Comparison of ENCODE assay signal across 31 cellular contexts in genomic region chr13:19604306-19604705, GRCh38. TPM values are rescaled to one million over a fixed set of nuclear protein-coding genes. Genes with fewer than 3 reads are reported as not detected.
DNase-seq lines count a peak whose midpoint lies in the region; ATAC-seq and TF ChIP-seq lines count a peak whose summit lies in the region.
"Had no signal": no experiment of that assay in that cellular context is flagged by ENCODE, and none has a peak within 500 bp of the region (broad histone marks: within the 10 kb centered on the region; RNA-seq: fewer than 3 reads in every experiment).

No MANE protein-coding gene starts in this region.

- peak overlapping the region; percentile 67 for H3K27ac ChIP-seq in RWPE2 (ENCODE audit: poor library complexity, severe bottlenecking)
- H3K27ac ChIP-seq: 22Rv1 had no signal

- TF ChIP-seq CTCF in RWPE2 (IDR thresholded peaks at IDR 0.05; ENCODE audit: poor library complexity, severe bottlenecking), result no peak
- no peak for TF ChIP-seq CTCF in neural crest cell (conservative IDR thresholded peaks at IDR 0.05)

- peaks cover 29% of the 10 kb centered on the region for H3K36me3 Mint-ChIP-seq in neural crest cell (ENCODE audit: low read depth)

- no peaks in the 10 kb centered on the region for H3K27me3 ChIP-seq in RWPE2 (ENCODE audit: insufficient read depth, poor library complexity, severe bottlenecking)
- H3K27me3 ChIP-seq: BE2C, MG63 had no signal

- H3K36me3 ChIP-seq in RWPE2 (ENCODE audit: low read depth), result 0 out of 2 replicates have a peak, but pooled peaks cover 8% of the 10 kb centered on the region
- H3K36me3 ChIP-seq: BE2C had no signal

- no peak overlapping the region for H3K27ac Mint-ChIP-seq in neural crest cell (ENCODE audit: unreplicated experiment)
- H3K27ac Mint-ChIP-seq: CD14-positive monocyte; CD8-positive, alpha-beta memory T cell; GM23338; H9; T-cell had no signal

- peaks cover 15% of the 10 kb centered on the region for H3K9me3 Mint-ChIP-seq in neural crest cell

- peaks cover 11% of the 10 kb centered on the region for H3K4me1 ChIP-seq in RWPE2 (ENCODE audit: insufficient read depth, poor library complexity, severe bottlenecking)
- H3K4me1 ChIP-seq: BE2C had no signal

- ATAC-seq in RWPE2 (ENCODE audit: low read depth) (no peak), GM21381 (IDR thresholded peaks at IDR 0.05; ENCODE audit: unreplicated experiment) (no peak), HG02970 (IDR thresholded peaks at IDR 0.05; ENCODE audit: low FRiP score, unreplicated experiment) (no peak)
- ATAC-seq: GM23338, T-cell had no signal

- no peak overlapping the region for H3K4me3 ChIP-seq in RWPE2 (ENCODE audit: severe bottlenecking)
- H3K4me3 ChIP-seq: GM23338, MG63 had no signal

- no peaks in the 10 kb centered on the region for H3K9me3 ChIP-seq in RWPE2 (ENCODE audit: severe bottlenecking)
- H3K9me3 ChIP-seq: BE2C, MG63 had no signal

- DNase-seq in DMS53 (lab: John Stamatoyannopoulos, UW) (peak; percentile 14), DMS53 treated with DMSO at 0.1 percent for 48 hours (lab: John Stamatoyannopoulos, UW; ENCODE audit: unreplicated experiment) (no peak), HuH-7 (ENCODE audit: low spot score) (peak; percentile 36), RWPE2 (ENCODE audit: low spot score) (no peak), neural crest cell (ENCODE audit: low read depth, low spot score) (no peak), DMS114 treated with DMSO at 0.1 percent for 48 hours (lab: John Stamatoyannopoulos, UW; ENCODE audit: unreplicated experiment) (no peak)
- DNase-seq: ACHN; BE2C; Calu3; CD8-positive, alpha-beta memory T cell; DMS153; H9; KBM-7; MG63; NCI-H2029; NCI-H446 treated with DMSO at 0.1 percent for 48 hours; NCI-H526; NCI-H82; NK-92 treated with Interleukin-12 subunit alpha and Interleukin-12 subunit beta, amount 100 ng/mL, for 24 hours; RPMI8226; SHP77; T-cell had no signal

- H3K27me3 Mint-ChIP-seq in neural crest cell (ENCODE audit: low read depth), result peaks cover 32% of the 10 kb centered on the region

- peak overlapping the region; percentile 25 for H3K4me3 Mint-ChIP-seq in neural crest cell
- H3K4me3 Mint-ChIP-seq: CD14-positive monocyte, GM23338, H9 had no signal

- H3K4me1 Mint-ChIP-seq in neural crest cell, result peaks cover 7% of the 10 kb centered on the region
- H3K4me1 Mint-ChIP-seq: GM23338 had no signal

RNA-seq across cellular contexts. Expression of gene MPHOSPH8, which starts 29.2 kb away (rescaled TPM):
- 22.7 and 26.5 TPM in 2 replicates for total RNA-seq in neural crest cell

RNA-seq across cellular contexts. Expression of gene TPTE2, which starts 43.0 kb away (rescaled TPM):
- total RNA-seq in neural crest cell, result 0.14 and 0.18 TPM in 2 replicates
- total RNA-seq: Calu3; CD8-positive, alpha-beta memory T cell; Daoy; G401; GM23338; H9; LHCN-M2; SK-MEL-5; T-cell had no signal

Comparison
In these comparisons a context has a peak if more than half of its experiments do, and no peak if none do; other contexts are left out.
1. DNase-seq: peak in DMS53 (single experiment) and HuH-7 (single experiment); none in DMS53 treated with DMSO at 0.1 percent for 48 hours (single experiment), RWPE2 (single experiment), neural crest cell (single experiment) and DMS114 treated with DMSO at 0.1 percent for 48 hours (single experiment).